In the genomic region with DNA sequence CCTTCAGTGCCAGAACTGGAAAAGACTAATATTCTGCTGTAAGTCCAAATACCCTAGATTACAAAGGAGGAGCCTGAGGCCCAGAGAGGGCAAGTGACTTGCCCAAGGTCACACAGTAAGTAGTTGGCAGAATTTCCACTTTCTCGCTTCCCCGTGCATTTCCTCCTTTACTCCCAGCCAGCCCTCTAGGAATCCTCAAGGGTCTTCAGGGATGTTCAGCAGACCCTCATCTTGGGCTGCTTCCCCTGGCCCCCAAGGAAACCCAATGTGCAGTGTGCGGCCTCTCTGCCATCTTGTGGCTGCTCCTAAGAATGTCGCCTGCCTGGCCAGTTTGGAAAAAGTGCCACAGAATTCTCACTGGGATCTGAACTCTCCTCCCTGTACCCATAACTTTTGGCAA, we compare ENCODE assay signal across 14 cellular contexts.
A peak's percentile ranks its signal among the peaks of the same experiment; 100 is the strongest.
DNase-seq lines count a peak whose midpoint lies in the region; ATAC-seq and TF ChIP-seq lines count a peak whose summit lies in the region.
"Had no signal": no experiment of that assay in that cellular context is flagged by ENCODE, and none has a peak within 500 bp of the region (broad histone marks: within the 10 kb centered on the region; RNA-seq: fewer than 3 reads in every experiment).

No MANE protein-coding gene starts in this region.

- TF ChIP-seq CTCF in GM06990 (IDR thresholded peaks at IDR 0.05; ENCODE audit: insufficient read depth, low read length, poor library complexity, severe bottlenecking), result peak; percentile 28
- TF ChIP-seq CTCF in neural cell (IDR thresholded peaks at IDR 0.05; ENCODE audit: poor library complexity, severe bottlenecking), result peak; percentile 33

- H3K79me2 ChIP-seq in neural cell (replicated peaks; ENCODE audit: insufficient read depth, low read length), result no peaks in the 10 kb centered on the region

- H3K4me3 ChIP-seq in GM06990 (replicated peaks; ENCODE audit: low read depth, low read length) (no peak overlapping the region), neural cell (ENCODE audit: low read length) (no peak overlapping the region)
- H3K4me3 ChIP-seq: left lung, tibial artery had no signal

- no peaks in the 10 kb centered on the region for H3K27me3 ChIP-seq in GM06990 (replicated peaks; ENCODE audit: control insufficient read depth, insufficient read depth, low read length)
- H3K27me3 ChIP-seq in neural cell (ENCODE audit: insufficient read depth, low read depth, low read length), result no peaks in the 10 kb centered on the region
- H3K27me3 ChIP-seq: left lung, tibial artery had no signal

- TF ChIP-seq RAD21 in Ishikawa (IDR thresholded peaks at IDR 0.05; ENCODE audit: low read depth) (peak; percentile 27; the same call in 1 of the 2 replicates), neural cell (conservative IDR thresholded peaks at IDR 0.05) (peak; percentile 48)

- H3K36me3 ChIP-seq in GM06990 (ENCODE audit: control insufficient read depth, insufficient read depth, low read length), result no peaks in the 10 kb centered on the region
- H3K36me3 ChIP-seq in neural cell (ENCODE audit: insufficient read depth, low read length), result no peaks in the 10 kb centered on the region
- H3K36me3 ChIP-seq: left lung, tibial artery had no signal

- no peak overlapping the region for H3K27ac ChIP-seq in neural cell (ENCODE audit: low read length)
- H3K27ac ChIP-seq: left lung, tibial artery had no signal

- TF ChIP-seq EP300 in Ishikawa (IDR thresholded peaks at IDR 0.05; ENCODE audit: borderline replicate concordance) (no peak), neural cell (conservative IDR thresholded peaks at IDR 0.05; ENCODE audit: poor library complexity, severe bottlenecking) (no peak)

- no peak overlapping the region for H3K9ac ChIP-seq in neural cell (ENCODE audit: low read length)

- no peak overlapping the region for H2AFZ ChIP-seq in neural cell (ENCODE audit: low read depth, low read length)

- intact Hi-C loops in dendritic cell treated with granulocyte-macrophage colony-stimulating factor and Interleukin-4, amounts not matched to agents 40 ng/mL and 50 ng/mL, for 4 days (cut with micrococcal nuclease), result no loop called here

- H3K9me2 ChIP-seq in neural cell (ENCODE audit: insufficient read depth, low read length), result no peaks in the 10 kb centered on the region

- no peaks in the 10 kb centered on the region for H3K9me3 ChIP-seq in neural cell (ENCODE audit: low read length)
- H3K9me3 ChIP-seq: left lung, tibial artery had no signal

- H3K9me3 Mint-ChIP-seq in dendritic cell treated with granulocyte-macrophage colony-stimulating factor and Interleukin-4, amounts not matched to agents 40 ng/mL and 50 ng/mL, for 4 days, result no peaks in the 10 kb centered on the region
- H3K9me3 Mint-ChIP-seq: activated CD8-positive, alpha-beta T cell treated with anti-CD3 and anti-CD28 coated beads for 36 hours had no signal

- peak overlapping the region; percentile 38 for H3K27ac Mint-ChIP-seq in dendritic cell treated with granulocyte-macrophage colony-stimulating factor and Interleukin-4, amounts not matched to agents 40 ng/mL and 50 ng/mL, for 4 days
- H3K27ac Mint-ChIP-seq: activated CD8-positive, alpha-beta T cell treated with anti-CD3 and anti-CD28 coated beads for 36 hours had no signal

- H3K27me3 Mint-ChIP-seq in dendritic cell treated with granulocyte-macrophage colony-stimulating factor and Interleukin-4, amounts not matched to agents 40 ng/mL and 50 ng/mL, for 4 days, result peaks cover 11% of the 10 kb centered on the region
- H3K27me3 Mint-ChIP-seq: activated CD8-positive, alpha-beta T cell treated with anti-CD3 and anti-CD28 coated beads for 36 hours had no signal

- H3K4me2 ChIP-seq in neural cell (ENCODE audit: low read length), result no peak overlapping the region

- peaks cover 62% of the 10 kb centered on the region for H3K4me1 Mint-ChIP-seq in dendritic cell treated with granulocyte-macrophage colony-stimulating factor and Interleukin-4, amounts not matched to agents 40 ng/mL and 50 ng/mL, for 4 days (ENCODE audit: low read depth)

- no peaks in the 10 kb centered on the region for H3K36me3 Mint-ChIP-seq in dendritic cell treated with granulocyte-macrophage colony-stimulating factor and Interleukin-4, amounts not matched to agents 40 ng/mL and 50 ng/mL, for 4 days (ENCODE audit: low read depth)

- no peak for ATAC-seq in GM19467 (IDR thresholded peaks at IDR 0.05; ENCODE audit: unreplicated experiment)
- ATAC-seq in stimulated activated naive CD8-positive, alpha-beta T cell treated with anti-CD3 and anti-CD28 coated beads, Interleukin-15, Interleukin-2, amounts not matched to agents 100 U/mL and 50 U/mL, for 24 hours, result no peak
- ATAC-seq: activated CD8-positive, alpha-beta T cell treated with anti-CD3 and anti-CD28 coated beads for 36 hours had no signal

- H4K20me1 ChIP-seq in neural cell (ENCODE audit: insufficient read depth), result no peaks in the 10 kb centered on the region

- H3F3A ChIP-seq in neural cell (ENCODE audit: insufficient read depth, low read length, poor library complexity, severe bottlenecking), result no peaks in the 10 kb centered on the region

- DNase-seq in GM06990 (ENCODE audit: extremely low read depth, insufficient read length) (no peak), RKO (ENCODE audit: low spot score) (no peak), globus pallidus (ENCODE audit: low spot score) (no peak)
- DNase-seq in stimulated activated naive CD8-positive, alpha-beta T cell treated with anti-CD3 and anti-CD28 coated beads, Interleukin-15, Interleukin-2, amounts not matched to agents 100 U/mL and 50 U/mL, for 24 hours, result no peak
- DNase-seq: activated CD8-positive, alpha-beta T cell treated with anti-CD3 and anti-CD28 coated beads for 36 hours; foreskin melanocyte; IMR-90; left lung; NCI-H2029 treated with DMSO at 0.1 percent for 48 hours; tibial artery had no signal

- H3K4me3 Mint-ChIP-seq in dendritic cell treated with granulocyte-macrophage colony-stimulating factor and Interleukin-4, amounts not matched to agents 40 ng/mL and 50 ng/mL, for 4 days, result no peak overlapping the region
- H3K4me3 Mint-ChIP-seq: activated CD8-positive, alpha-beta T cell treated with anti-CD3 and anti-CD28 coated beads for 36 hours had no signal

TF ChIP-seq in Ishikawa, 13 proteins besides CTCF, POLR2A, EP300 and RAD21:
- TF ChIP-seq, protein P1, sequence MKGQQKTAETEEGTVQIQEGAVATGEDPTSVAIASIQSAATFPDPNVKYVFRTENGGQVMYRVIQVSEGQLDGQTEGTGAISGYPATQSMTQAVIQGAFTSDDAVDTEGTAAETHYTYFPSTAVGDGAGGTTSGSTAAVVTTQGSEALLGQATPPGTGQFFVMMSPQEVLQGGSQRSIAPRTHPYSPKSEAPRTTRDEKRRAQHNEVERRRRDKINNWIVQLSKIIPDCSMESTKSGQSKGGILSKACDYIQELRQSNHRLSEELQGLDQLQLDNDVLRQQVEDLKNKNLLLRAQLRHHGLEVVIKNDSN (IDR thresholded peaks at IDR 0.05), result no peak
- TF ChIP-seq FOXM1 (IDR thresholded peaks at IDR 0.05; ENCODE audit: borderline replicate concordance, low read depth), result no peak

TF ChIP-seq in neural cell, 6 proteins besides CTCF, POLR2A, EP300 and RAD21:
- TF ChIP-seq TAF1 (IDR thresholded peaks at IDR 0.05; ENCODE audit: low read depth) (no peak), SMC3 (conservative IDR thresholded peaks at IDR 0.05; ENCODE audit: poor library complexity) (peak; percentile 41), MXI1 (conservative IDR thresholded peaks at IDR 0.05; ENCODE audit: poor library complexity, severe bottlenecking) (no peak)
- TF ChIP-seq, protein P2, sequence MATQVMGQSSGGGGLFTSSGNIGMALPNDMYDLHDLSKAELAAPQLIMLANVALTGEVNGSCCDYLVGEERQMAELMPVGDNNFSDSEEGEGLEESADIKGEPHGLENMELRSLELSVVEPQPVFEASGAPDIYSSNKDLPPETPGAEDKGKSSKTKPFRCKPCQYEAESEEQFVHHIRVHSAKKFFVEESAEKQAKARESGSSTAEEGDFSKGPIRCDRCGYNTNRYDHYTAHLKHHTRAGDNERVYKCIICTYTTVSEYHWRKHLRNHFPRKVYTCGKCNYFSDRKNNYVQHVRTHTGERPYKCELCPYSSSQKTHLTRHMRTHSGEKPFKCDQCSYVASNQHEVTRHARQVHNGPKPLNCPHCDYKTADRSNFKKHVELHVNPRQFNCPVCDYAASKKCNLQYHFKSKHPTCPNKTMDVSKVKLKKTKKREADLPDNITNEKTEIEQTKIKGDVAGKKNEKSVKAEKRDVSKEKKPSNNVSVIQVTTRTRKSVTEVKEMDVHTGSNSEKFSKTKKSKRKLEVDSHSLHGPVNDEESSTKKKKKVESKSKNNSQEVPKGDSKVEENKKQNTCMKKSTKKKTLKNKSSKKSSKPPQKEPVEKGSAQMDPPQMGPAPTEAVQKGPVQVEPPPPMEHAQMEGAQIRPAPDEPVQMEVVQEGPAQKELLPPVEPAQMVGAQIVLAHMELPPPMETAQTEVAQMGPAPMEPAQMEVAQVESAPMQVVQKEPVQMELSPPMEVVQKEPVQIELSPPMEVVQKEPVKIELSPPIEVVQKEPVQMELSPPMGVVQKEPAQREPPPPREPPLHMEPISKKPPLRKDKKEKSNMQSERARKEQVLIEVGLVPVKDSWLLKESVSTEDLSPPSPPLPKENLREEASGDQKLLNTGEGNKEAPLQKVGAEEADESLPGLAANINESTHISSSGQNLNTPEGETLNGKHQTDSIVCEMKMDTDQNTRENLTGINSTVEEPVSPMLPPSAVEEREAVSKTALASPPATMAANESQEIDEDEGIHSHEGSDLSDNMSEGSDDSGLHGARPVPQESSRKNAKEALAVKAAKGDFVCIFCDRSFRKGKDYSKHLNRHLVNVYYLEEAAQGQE (IDR thresholded peaks at IDR 0.05; ENCODE audit: borderline replicate concordance), result no peak
